ENCODE assay signal across 30 cellular contexts in genomic region chr6:89978749-89979145, GRCh38.
DNase-seq lines count a peak whose midpoint lies in the region; ATAC-seq and TF ChIP-seq lines count a peak whose summit lies in the region.
"Had no signal": no experiment of that assay in that cellular context is flagged by ENCODE, and none has a peak within 500 bp of the region (broad histone marks: within the 10 kb centered on the region; RNA-seq: fewer than 3 reads in every experiment).

No MANE protein-coding gene starts in this region.

- 62% methylated on average over 5 of the region's 5 CpGs for WGBS in smooth muscle cell (ENCODE audit: low lambda C conversion rate)

- H3K9ac ChIP-seq in smooth muscle cell (ENCODE audit: low read depth), result no peak overlapping the region
- H3K9ac ChIP-seq: parathyroid adenoma had no signal

- H2AFZ ChIP-seq in smooth muscle cell (ENCODE audit: low read depth), result no peak overlapping the region
- H2AFZ ChIP-seq: parathyroid adenoma had no signal

- H3K4me1 ChIP-seq in smooth muscle cell (ENCODE audit: low read depth), result peaks cover 21% of the 10 kb centered on the region
- H3K4me1 ChIP-seq: foreskin keratinocyte had no signal

- H3K36me3 ChIP-seq in smooth muscle cell (ENCODE audit: low read depth), result no peaks in the 10 kb centered on the region
- H3K36me3 ChIP-seq: ascending aorta, cardiac muscle cell, heart right ventricle had no signal

- H3K27ac ChIP-seq in smooth muscle cell (ENCODE audit: low read depth), result peak overlapping the region; percentile 71
- H3K27ac ChIP-seq: ascending aorta, cardiac muscle cell, coronary artery, foreskin keratinocyte, parathyroid adenoma had no signal

- H3F3A ChIP-seq in smooth muscle cell (ENCODE audit: low read depth), result peaks cover 23% of the 10 kb centered on the region

- H3K4me2 ChIP-seq in smooth muscle cell, result peak overlapping the region; percentile 80

- no peak for TF ChIP-seq CTCF in smooth muscle cell (IDR thresholded peaks at IDR 0.05; ENCODE audit: borderline replicate concordance, insufficient read depth, poor library complexity, severe bottlenecking)

- H3K4me3 ChIP-seq in smooth muscle cell, result no peak overlapping the region
- H3K4me3 ChIP-seq: ascending aorta, cardiac muscle cell, coronary artery, heart right ventricle, lung, mucosa of descending colon had no signal

- no peaks in the 10 kb centered on the region for H3K79me2 ChIP-seq in smooth muscle cell (ENCODE audit: low read depth)
- H3K79me2 ChIP-seq: parathyroid adenoma had no signal

- H3K9me3 ChIP-seq in smooth muscle cell (replicated peaks; ENCODE audit: low read depth), result no peaks in the 10 kb centered on the region
- H3K9me3 ChIP-seq: ascending aorta, heart right ventricle, mucosa of descending colon had no signal

- no peaks in the 10 kb centered on the region for H3K27me3 ChIP-seq in smooth muscle cell (ENCODE audit: low read depth)
- H3K27me3 ChIP-seq: ascending aorta, cardiac muscle cell, foreskin keratinocyte, heart right ventricle had no signal

- DNase-seq in NCI-H2107 treated with DMSO at 0.1 percent for 48 hours (lab: John Stamatoyannopoulos, UW; ENCODE audit: unreplicated experiment), result peak; percentile 42
- DNase-seq in NCI-H2107 (lab: John Stamatoyannopoulos, UW), result no peak
- DNase-seq in NCI-H345 treated with DMSO at 0.1 percent for 48 hours (lab: John Stamatoyannopoulos, UW; ENCODE audit: unreplicated experiment), result peak; percentile 32
- DNase-seq in left kidney (ENCODE audit: low read depth, low spot score), result peak; percentile 52
- no peak for DNase-seq in smooth muscle cell (lab: John Stamatoyannopoulos, UW; ENCODE audit: unreplicated experiment)
- no peak for DNase-seq in epidermal melanocyte (ENCODE audit: insufficient read length, low spot score)
- DNase-seq: activated CD4-positive, alpha-beta T cell treated with anti-CD3 and anti-CD28 coated beads for 36 hours; activated effector memory CD4-positive, alpha-beta T cell treated with anti-CD3 and anti-CD28 coated beads, Interleukin-2, amount 50 U/mL, for 16 hours; activated naive CD8-positive, alpha-beta T cell treated with anti-CD3 and anti-CD28 coated beads for 36 hours; activated T-cell treated with anti-CD3 and anti-CD28 coated beads, Interleukin-2, amount 50 U/mL, for 1 hour; AML-193; CD4-positive, alpha-beta T cell; effector memory CD8-positive, alpha-beta T cell; foreskin keratinocyte; heart right ventricle; KBM-7; MM.1S; mucosa of descending colon; NCI-H748 treated with DMSO at 0.1 percent for 48 hours; RPMI8226; stimulated activated naive CD4-positive, alpha-beta T cell; T-helper 17 cell had no signal

- ATAC-seq in HG02678 (IDR thresholded peaks at IDR 0.05; ENCODE audit: unreplicated experiment) (no peak), HG03139 (IDR thresholded peaks at IDR 0.05; ENCODE audit: unreplicated experiment) (no peak)
- ATAC-seq: effector memory CD8-positive, alpha-beta T cell; esophagus mucosa; foreskin keratinocyte; mucosa of descending colon; T-helper 17 cell had no signal

- no peaks in the 10 kb centered on the region for H4K20me1 ChIP-seq in smooth muscle cell (ENCODE audit: low read depth)

Comparison
In these comparisons a context has a peak if more than half of its experiments do, and no peak if none do; other contexts are left out.
1. DNase-seq: peak in NCI-H2107 treated with DMSO at 0.1 percent for 48 hours (single experiment), NCI-H345 treated with DMSO at 0.1 percent for 48 hours (single experiment) and left kidney (single experiment); none in NCI-H2107 (single experiment), smooth muscle cell (single experiment) and epidermal melanocyte (single experiment).